9 cellular contexts compared by ENCODE assay signal in the genomic region with DNA sequence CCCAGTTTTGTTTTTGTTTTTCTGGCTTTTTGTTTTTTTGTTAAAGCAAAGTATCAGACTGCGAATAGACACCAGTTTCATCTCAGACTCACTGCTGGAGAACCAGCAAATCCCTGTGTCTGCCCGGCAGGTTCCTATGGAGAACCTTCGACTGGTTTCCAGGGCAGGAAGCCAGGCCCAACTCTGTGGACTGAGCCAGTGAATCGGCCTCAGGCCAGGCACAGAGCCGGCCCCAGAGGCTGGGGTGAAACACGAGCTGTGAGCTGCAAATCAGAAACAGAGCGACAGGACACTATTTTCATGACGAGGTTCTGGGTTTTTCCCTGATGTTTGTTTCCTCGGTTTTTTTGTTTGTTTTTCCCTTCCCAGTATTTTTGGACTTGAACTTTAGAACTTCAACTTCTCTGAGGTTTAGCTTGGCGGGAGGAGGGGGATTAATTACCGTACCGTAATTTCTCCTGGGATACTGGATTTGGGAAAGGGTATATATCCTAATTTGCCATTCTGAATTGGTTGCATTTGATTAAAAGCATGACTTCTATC. TPM values are rescaled to one million over a fixed set of nuclear protein-coding genes. Genes with fewer than 3 reads are reported as not detected.
DNase-seq lines count a peak whose midpoint lies in the region; ATAC-seq and TF ChIP-seq lines count a peak whose summit lies in the region.
"Had no signal": no experiment of that assay in that cellular context is flagged by ENCODE, and none has a peak within 500 bp of the region (broad histone marks: within the 10 kb centered on the region; RNA-seq: fewer than 3 reads in every experiment).

No MANE protein-coding gene starts in this region.

- H3K36me3 ChIP-seq in lower lobe of right lung: no peaks in the 10 kb centered on the region
- no peaks in the 10 kb centered on the region for H3K36me3 ChIP-seq in thymus (ENCODE audit: control insufficient read depth, insufficient read depth)

- H3K4me3 Mint-ChIP-seq in activated CD4-positive, alpha-beta memory T cell treated with anti-CD3 and anti-CD28 coated beads for 36 hours: no peak overlapping the region
- no peak overlapping the region for H3K4me3 Mint-ChIP-seq in activated CD4-positive, alpha-beta memory T cell treated with anti-CD3 and anti-CD28 coated beads, Interleukin-2, amount 10 ng/mL, durations not matched to agents 7 days and 5 days
- no peak overlapping the region for H3K4me3 Mint-ChIP-seq in chondrocyte (ENCODE audit: unreplicated experiment)
- H3K4me3 Mint-ChIP-seq in activated CD8-positive, alpha-beta T cell treated with anti-CD3 and anti-CD28 coated beads, Interleukin-2, amount 10 ng/mL, durations not matched to agents 7 days and 5 days: no peak overlapping the region

- H3K9me3 ChIP-seq in lower lobe of right lung (no peaks in the 10 kb centered on the region), thymus (ENCODE audit: control insufficient read depth) (no peaks in the 10 kb centered on the region)

- peaks cover 1% of the 10 kb centered on the region for H3K36me3 Mint-ChIP-seq in activated CD4-positive, alpha-beta memory T cell treated with anti-CD3 and anti-CD28 coated beads for 36 hours
- no peaks in the 10 kb centered on the region for H3K36me3 Mint-ChIP-seq in activated CD4-positive, alpha-beta memory T cell treated with anti-CD3 and anti-CD28 coated beads, Interleukin-2, amount 10 ng/mL, durations not matched to agents 7 days and 5 days (ENCODE audit: low read depth)
- no peaks in the 10 kb centered on the region for H3K36me3 Mint-ChIP-seq in chondrocyte (ENCODE audit: low read depth)
- H3K36me3 Mint-ChIP-seq in activated CD8-positive, alpha-beta T cell treated with anti-CD3 and anti-CD28 coated beads, Interleukin-2, amount 10 ng/mL, durations not matched to agents 7 days and 5 days (ENCODE audit: low read depth): no peaks in the 10 kb centered on the region

- intact Hi-C loops in activated CD4-positive, alpha-beta memory T cell treated with anti-CD3 and anti-CD28 coated beads for 36 hours (cut with micrococcal nuclease): no loop called here
- intact Hi-C loops in lower lobe of right lung (cut with DNase I): loop anchor here (10.0 kb wide), 1 partner anchor 49 kb away; the partner anchor contains the start of gene IFITM2

- 79% methylated on average over 12 of the region's 12 CpGs for WGBS in thymus

- CTCF ChIA-PET in activated CD4-positive, alpha-beta memory T cell treated with anti-CD3 and anti-CD28 coated beads for 36 hours (lab: Charles Lee): interaction anchor here (0.9 to 1.5 kb wide), 4 partner anchors 11 to 48 kb away, joined by 3 to 5 read pairs (median 4); no protein-coding TSS in a partner anchor
- CTCF ChIA-PET in activated CD4-positive, alpha-beta memory T cell treated with anti-CD3 and anti-CD28 coated beads, Interleukin-2, amount 10 ng/mL, durations not matched to agents 7 days and 5 days (lab: Charles Lee): interaction anchor here (1.0 to 1.8 kb wide), 3 partner anchors 14 to 103 kb away, joined by 4 to 6 read pairs (median 5); no protein-coding TSS in a partner anchor
- CTCF ChIA-PET in activated CD8-positive, alpha-beta T cell treated with anti-CD3 and anti-CD28 coated beads, Interleukin-2, amount 10 ng/mL, durations not matched to agents 7 days and 5 days (lab: Charles Lee): interaction anchor here (1.3 to 1.7 kb wide), 2 partner anchors 13 to 48 kb away, joined by 5 to 6 read pairs; no protein-coding TSS in a partner anchor

- H3K4me1 ChIP-seq in lower lobe of right lung (peaks cover 32% of the 10 kb centered on the region), thymus (ENCODE audit: control insufficient read depth, insufficient read depth, low read length) (peaks cover 13% of the 10 kb centered on the region)

- peak; percentile 8 for DNase-seq in activated CD4-positive, alpha-beta memory T cell treated with anti-CD3 and anti-CD28 coated beads for 36 hours
- no peak for DNase-seq in activated CD4-positive, alpha-beta memory T cell treated with anti-CD3 and anti-CD28 coated beads, Interleukin-2, amount 10 ng/mL, durations not matched to agents 7 days and 5 days
- DNase-seq in chondrocyte (ENCODE audit: low spot score): peak; percentile 65
- peak; percentile 73 for DNase-seq in lower lobe of right lung
- no peak for DNase-seq in activated CD8-positive, alpha-beta T cell treated with anti-CD3 and anti-CD28 coated beads, Interleukin-2, amount 10 ng/mL, durations not matched to agents 7 days and 5 days
- no peak for DNase-seq in NCI-H1436 treated with DMSO at 0.1 percent for 48 hours (lab: John Stamatoyannopoulos, UW)
- DNase-seq: DND-41 had no signal

- H3K27me3 ChIP-seq in lower lobe of right lung (ENCODE audit: low read depth) (no peaks in the 10 kb centered on the region), thymus (ENCODE audit: control insufficient read depth, insufficient read depth) (no peaks in the 10 kb centered on the region)

- H3K9me3 Mint-ChIP-seq in activated CD4-positive, alpha-beta memory T cell treated with anti-CD3 and anti-CD28 coated beads for 36 hours: no peaks in the 10 kb centered on the region
- no peaks in the 10 kb centered on the region for H3K9me3 Mint-ChIP-seq in activated CD4-positive, alpha-beta memory T cell treated with anti-CD3 and anti-CD28 coated beads, Interleukin-2, amount 10 ng/mL, durations not matched to agents 7 days and 5 days
- no peaks in the 10 kb centered on the region for H3K9me3 Mint-ChIP-seq in chondrocyte (ENCODE audit: low read depth)
- no peaks in the 10 kb centered on the region for H3K9me3 Mint-ChIP-seq in activated CD8-positive, alpha-beta T cell treated with anti-CD3 and anti-CD28 coated beads, Interleukin-2, amount 10 ng/mL, durations not matched to agents 7 days and 5 days (ENCODE audit: insufficient read depth)

- peak; percentile 30 to 36 for ATAC-seq in lower lobe of right lung
- no peak for ATAC-seq in activated CD8-positive, alpha-beta T cell treated with anti-CD3 and anti-CD28 coated beads, Interleukin-2, amount 10 ng/mL, durations not matched to agents 7 days and 5 days
- no peak for ATAC-seq in GM19395 (IDR thresholded peaks at IDR 0.05; ENCODE audit: unreplicated experiment)

- TF ChIP-seq CTCF in chondrocyte (IDR thresholded peaks at IDR 0.05): no peak
- no peak for TF ChIP-seq CTCF in lower lobe of right lung (IDR thresholded peaks at IDR 0.05)

- H3K27ac ChIP-seq in lower lobe of right lung (peak overlapping the region; percentile 96), thymus (ENCODE audit: low read depth) (peak overlapping the region; percentile 68)

- POLR2A ChIA-PET in activated CD4-positive, alpha-beta memory T cell treated with anti-CD3 and anti-CD28 coated beads for 36 hours (lab: Charles Lee): no interaction called here
- POLR2A ChIA-PET in activated CD4-positive, alpha-beta memory T cell treated with anti-CD3 and anti-CD28 coated beads, Interleukin-2, amount 10 ng/mL, durations not matched to agents 7 days and 5 days (lab: Charles Lee): interaction anchor here (1.4 kb wide), 1 partner anchor 38 kb away, joined by 4 read pairs; no protein-coding TSS in a partner anchor
- POLR2A ChIA-PET in activated CD8-positive, alpha-beta T cell treated with anti-CD3 and anti-CD28 coated beads, Interleukin-2, amount 10 ng/mL, durations not matched to agents 7 days and 5 days (lab: Charles Lee): interaction anchor here (0.6 to 1.4 kb wide), 2 partner anchors 22 to 26 kb away, joined by 3 to 4 read pairs; no protein-coding TSS in a partner anchor

- peak overlapping the region; percentile 56 for H3K27ac Mint-ChIP-seq in activated CD4-positive, alpha-beta memory T cell treated with anti-CD3 and anti-CD28 coated beads for 36 hours
- H3K27ac Mint-ChIP-seq in activated CD4-positive, alpha-beta memory T cell treated with anti-CD3 and anti-CD28 coated beads, Interleukin-2, amount 10 ng/mL, durations not matched to agents 7 days and 5 days: no peak overlapping the region
- peak overlapping the region; percentile 90 for H3K27ac Mint-ChIP-seq in chondrocyte (ENCODE audit: unreplicated experiment)
- no peak overlapping the region for H3K27ac Mint-ChIP-seq in activated CD8-positive, alpha-beta T cell treated with anti-CD3 and anti-CD28 coated beads, Interleukin-2, amount 10 ng/mL, durations not matched to agents 7 days and 5 days

- H3K27me3 Mint-ChIP-seq in activated CD4-positive, alpha-beta memory T cell treated with anti-CD3 and anti-CD28 coated beads for 36 hours: no peaks in the 10 kb centered on the region
- H3K27me3 Mint-ChIP-seq in activated CD4-positive, alpha-beta memory T cell treated with anti-CD3 and anti-CD28 coated beads, Interleukin-2, amount 10 ng/mL, durations not matched to agents 7 days and 5 days: peaks cover 10% of the 10 kb centered on the region
- H3K27me3 Mint-ChIP-seq in chondrocyte (ENCODE audit: low read depth): no peaks in the 10 kb centered on the region
- peaks cover 3% of the 10 kb centered on the region for H3K27me3 Mint-ChIP-seq in activated CD8-positive, alpha-beta T cell treated with anti-CD3 and anti-CD28 coated beads, Interleukin-2, amount 10 ng/mL, durations not matched to agents 7 days and 5 days (ENCODE audit: low read depth)

- H3K4me3 ChIP-seq in lower lobe of right lung: no peak overlapping the region
- no peak overlapping the region for H3K4me3 ChIP-seq in thymus (ENCODE audit: low read length)

- H3K4me1 Mint-ChIP-seq in activated CD4-positive, alpha-beta memory T cell treated with anti-CD3 and anti-CD28 coated beads for 36 hours (ENCODE audit: low read depth): peaks cover 33% of the 10 kb centered on the region
- H3K4me1 Mint-ChIP-seq in activated CD4-positive, alpha-beta memory T cell treated with anti-CD3 and anti-CD28 coated beads, Interleukin-2, amount 10 ng/mL, durations not matched to agents 7 days and 5 days: peaks cover 43% of the 10 kb centered on the region
- H3K4me1 Mint-ChIP-seq in chondrocyte (ENCODE audit: low read depth): peaks cover 33% of the 10 kb centered on the region
- H3K4me1 Mint-ChIP-seq in activated CD8-positive, alpha-beta T cell treated with anti-CD3 and anti-CD28 coated beads, Interleukin-2, amount 10 ng/mL, durations not matched to agents 7 days and 5 days (ENCODE audit: low read depth): peaks cover 49% of the 10 kb centered on the region

RNA-seq across cellular contexts. Expression of gene B4GALNT4, which starts 15.9 kb away (rescaled TPM):
- 1 to 10 TPM; 2.1 to 4.0 TPM for total RNA-seq in activated CD4-positive, alpha-beta memory T cell treated with anti-CD3 and anti-CD28 coated beads for 36 hours
- under 1 TPM; 0.23 to 0.53 TPM for total RNA-seq in activated CD4-positive, alpha-beta memory T cell treated with anti-CD3 and anti-CD28 coated beads, Interleukin-2, amount 10 ng/mL, durations not matched to agents 7 days and 5 days
- total RNA-seq in chondrocyte (37.0 to 39.1 TPM (median 37.2 TPM) in 3 replicates), lower lobe of right lung (0.38 TPM)
- 6.1 TPM for polyA plus RNA-seq in thymus
- under 1 TPM; 0.26 to 0.52 TPM for total RNA-seq in activated CD8-positive, alpha-beta T cell treated with anti-CD3 and anti-CD28 coated beads, Interleukin-2, amount 10 ng/mL, durations not matched to agents 7 days and 5 days

RNA-seq across cellular contexts. Expression of gene IFITM3, which starts 32.7 kb away (rescaled TPM):
- total RNA-seq in activated CD4-positive, alpha-beta memory T cell treated with anti-CD3 and anti-CD28 coated beads for 36 hours: 10 to 100 TPM; 25.6 TPM
- total RNA-seq in activated CD4-positive, alpha-beta memory T cell treated with anti-CD3 and anti-CD28 coated beads, Interleukin-2, amount 10 ng/mL, durations not matched to agents 7 days and 5 days: 10 to 100 TPM; 52.3 to 58.8 TPM
- 377 to 394 TPM (median 392 TPM) in 3 replicates for total RNA-seq in chondrocyte
- 767 TPM for total RNA-seq in lower lobe of right lung
- 636 TPM for polyA plus RNA-seq in thymus
- 100 to 1,000 TPM; 174 to 182 TPM for total RNA-seq in activated CD8-positive, alpha-beta T cell treated with anti-CD3 and anti-CD28 coated beads, Interleukin-2, amount 10 ng/mL, durations not matched to agents 7 days and 5 days

RNA-seq across cellular contexts. Expression of gene IFITM1, which starts 39.5 kb away (rescaled TPM):
- total RNA-seq in activated CD4-positive, alpha-beta memory T cell treated with anti-CD3 and anti-CD28 coated beads for 36 hours: 100 to 1,000 TPM; 195 to 200 TPM
- 1,000 to 10,000 TPM; 1,010 to 1,055 TPM for total RNA-seq in activated CD4-positive, alpha-beta memory T cell treated with anti-CD3 and anti-CD28 coated beads, Interleukin-2, amount 10 ng/mL, durations not matched to agents 7 days and 5 days
- 1.0 to 3.3 TPM (median 1.6 TPM) in 3 replicates for total RNA-seq in chondrocyte
- 128 TPM for total RNA-seq in lower lobe of right lung
- 463 TPM for polyA plus RNA-seq in thymus
- 1,000 to 10,000 TPM; 1,265 to 1,278 TPM for total RNA-seq in activated CD8-positive, alpha-beta T cell treated with anti-CD3 and anti-CD28 coated beads, Interleukin-2, amount 10 ng/mL, durations not matched to agents 7 days and 5 days

RNA-seq across cellular contexts. Expression of gene PKP3, which starts 40.6 kb away (rescaled TPM):
- under 1 TPM in 1 of 2 experiments, not detected in 1; 0.40 TPM for total RNA-seq in activated CD4-positive, alpha-beta memory T cell treated with anti-CD3 and anti-CD28 coated beads for 36 hours
- total RNA-seq in activated CD4-positive, alpha-beta memory T cell treated with anti-CD3 and anti-CD28 coated beads, Interleukin-2, amount 10 ng/mL, durations not matched to agents 7 days and 5 days: not detected
- total RNA-seq in chondrocyte (0.56 to 0.92 TPM (median 0.85 TPM) in 3 replicates), lower lobe of right lung (23.1 TPM)
- 26.5 TPM for polyA plus RNA-seq in thymus
- total RNA-seq in activated CD8-positive, alpha-beta T cell treated with anti-CD3 and anti-CD28 coated beads, Interleukin-2, amount 10 ng/mL, durations not matched to agents 7 days and 5 days: under 1 TPM in 1 of 2 experiments, not detected in 1; 0.13 TPM

RNA-seq across cellular contexts. Expression of gene IFITM2, which starts 45.8 kb away (rescaled TPM):
- 100 to 1,000 TPM; 525 to 561 TPM for total RNA-seq in activated CD4-positive, alpha-beta memory T cell treated with anti-CD3 and anti-CD28 coated beads for 36 hours
- total RNA-seq in activated CD4-positive, alpha-beta memory T cell treated with anti-CD3 and anti-CD28 coated beads, Interleukin-2, amount 10 ng/mL, durations not matched to agents 7 days and 5 days: 1,000 to 10,000 TPM; 1,637 to 1,643 TPM
- total RNA-seq in chondrocyte (100 to 109 TPM (median 107 TPM) in 3 replicates), lower lobe of right lung (607 TPM)
- 467 TPM for polyA plus RNA-seq in thymus
- total RNA-seq in activated CD8-positive, alpha-beta T cell treated with anti-CD3 and anti-CD28 coated beads, Interleukin-2, amount 10 ng/mL, durations not matched to agents 7 days and 5 days: 1,000 to 10,000 TPM; 2,197 to 2,304 TPM

Comparison
In these comparisons a context has a peak if more than half of its experiments do, and no peak if none do; other contexts are left out.
1. DNase-seq: peak in activated CD4-positive, alpha-beta memory T cell treated with anti-CD3 and anti-CD28 coated beads for 36 hours (single experiment), chondrocyte (single experiment) and lower lobe of right lung (single experiment); none in activated CD4-positive, alpha-beta memory T cell treated with anti-CD3 and anti-CD28 coated beads, Interleukin-2, amount 10 ng/mL, durations not matched to agents 7 days and 5 days (single experiment), activated CD8-positive, alpha-beta T cell treated with anti-CD3 and anti-CD28 coated beads, Interleukin-2, amount 10 ng/mL, durations not matched to agents 7 days and 5 days (single experiment) and NCI-H1436 treated with DMSO at 0.1 percent for 48 hours (single experiment).
2. H3K27ac Mint-ChIP-seq: peak in activated CD4-positive, alpha-beta memory T cell treated with anti-CD3 and anti-CD28 coated beads for 36 hours (single experiment) and chondrocyte (single experiment); none in activated CD4-positive, alpha-beta memory T cell treated with anti-CD3 and anti-CD28 coated beads, Interleukin-2, amount 10 ng/mL, durations not matched to agents 7 days and 5 days (single experiment) and activated CD8-positive, alpha-beta T cell treated with anti-CD3 and anti-CD28 coated beads, Interleukin-2, amount 10 ng/mL, durations not matched to agents 7 days and 5 days (single experiment).
3. ATAC-seq: peak in lower lobe of right lung (2 of 2); none in activated CD8-positive, alpha-beta T cell treated with anti-CD3 and anti-CD28 coated beads, Interleukin-2, amount 10 ng/mL, durations not matched to agents 7 days and 5 days (single experiment) and GM19395 (single experiment).
4. RNA of gene IFITM1, which starts 39.5 kb away (total RNA-seq): 1,265 to 1,278 TPM in activated CD8-positive, alpha-beta T cell treated with anti-CD3 and anti-CD28 coated beads, Interleukin-2, amount 10 ng/mL, durations not matched to agents 7 days and 5 days, 1,010 to 1,055 TPM in activated CD4-positive, alpha-beta memory T cell treated with anti-CD3 and anti-CD28 coated beads, Interleukin-2, amount 10 ng/mL, durations not matched to agents 7 days and 5 days, 195 to 200 TPM in activated CD4-positive, alpha-beta memory T cell treated with anti-CD3 and anti-CD28 coated beads for 36 hours and 128 TPM in lower lobe of right lung (single experiment); 1.0 to 3.3 TPM in chondrocyte; every median in the first group is over 10 times any median in the second.